ENCODE assay signal across 8 cellular contexts in the genomic region with DNA sequence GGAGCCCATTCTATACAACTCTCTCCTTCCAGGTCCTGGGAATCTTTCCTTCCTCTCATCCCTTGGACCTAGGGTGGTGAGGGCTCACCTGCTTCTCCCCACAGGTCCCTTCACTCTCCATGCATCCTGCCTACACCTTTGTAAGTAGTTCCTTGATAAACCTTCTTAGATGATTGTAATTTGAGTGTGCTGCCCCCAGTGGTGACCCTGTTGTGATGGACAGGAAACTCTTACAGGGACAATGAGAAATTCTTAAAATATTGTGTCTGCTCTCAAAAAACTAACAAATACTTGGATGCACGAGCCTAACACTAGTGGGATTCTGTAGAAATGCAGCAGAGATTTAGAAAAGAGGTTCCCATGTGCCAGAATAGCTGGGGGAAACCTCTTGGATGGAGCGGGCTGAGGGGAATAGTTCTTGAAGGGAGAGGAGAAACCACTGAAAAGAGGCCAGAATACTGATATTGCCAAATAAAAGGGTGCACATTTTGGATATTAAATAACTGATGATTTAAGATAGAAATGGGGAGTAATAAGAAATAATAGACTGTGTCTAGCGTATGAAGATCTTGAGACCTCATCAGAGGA. TPM values are rescaled to one million over a fixed set of nuclear protein-coding genes. Genes with fewer than 3 reads are reported as not detected.
DNase-seq lines count a peak whose midpoint lies in the region; ATAC-seq and TF ChIP-seq lines count a peak whose summit lies in the region.

No MANE protein-coding gene starts in this region.

- H3K4me3 ChIP-seq in WERI-Rb-1 (ENCODE audit: low read depth, low read length) (no peak overlapping the region), kidney epithelial cell (ENCODE audit: low read depth, low read length) (no peak overlapping the region), ascending aorta (no peak overlapping the region), aorta (ENCODE audit: low read length in 2 of 2) (no peak overlapping the region)

- ATAC-seq in HG02852 (IDR thresholded peaks at IDR 0.05; ENCODE audit: unreplicated experiment) (peak; percentile 51), aorta (ENCODE audit: low FRiP score) (no peak), omental fat pad (ENCODE audit: low FRiP score) (no peak)

- WGBS in aorta, 2 donors, result 67 to 68% methylated on average over 3 of the region's 3 CpGs

- H3K27me3 ChIP-seq in WERI-Rb-1 (ENCODE audit: insufficient read depth, low read depth, severe bottlenecking), result no peaks in the 10 kb centered on the region
- H3K27me3 ChIP-seq in kidney epithelial cell (ENCODE audit: control insufficient read depth, insufficient read depth, low read length), result no peaks in the 10 kb centered on the region
- H3K27me3 ChIP-seq in ascending aorta, result no peaks in the 10 kb centered on the region
- no peaks in the 10 kb centered on the region for H3K27me3 ChIP-seq in aorta (ENCODE audit: control insufficient read depth in 1 of 2, insufficient read depth in 2 of 2, low read length in 1 of 2)

- no peaks in the 10 kb centered on the region for H3K4me1 ChIP-seq in ascending aorta
- no peaks in the 10 kb centered on the region for H3K4me1 ChIP-seq in aorta (ENCODE audit: control insufficient read depth in 1 of 2, insufficient read depth in 2 of 2, low read length in 2 of 2)

- H3K9me3 ChIP-seq in WERI-Rb-1 (ENCODE audit: severe bottlenecking) (no peaks in the 10 kb centered on the region), ascending aorta (no peaks in the 10 kb centered on the region), aorta (ENCODE audit: control insufficient read depth, low read length) (no peaks in the 10 kb centered on the region)

- H3K36me3 ChIP-seq in WERI-Rb-1, result peaks cover 15% of the 10 kb centered on the region
- H3K36me3 ChIP-seq in kidney epithelial cell (ENCODE audit: control insufficient read depth, insufficient read depth, low read length), result no peaks in the 10 kb centered on the region
- H3K36me3 ChIP-seq in ascending aorta, result peaks cover 0 to 6% of the 10 kb centered on the region in 2 donors
- no peaks in the 10 kb centered on the region for H3K36me3 ChIP-seq in aorta (ENCODE audit: control insufficient read depth in 1 of 2, insufficient read depth in 2 of 2, low read length in 1 of 2)

- intact Hi-C loops in ascending aorta (cut with DNase I) (loop anchor here (10.0 kb wide), 1 partner anchor 635 kb away; a partner anchor contains a TSS), aorta (cut with DNase I) (loop anchor here in 1 of 2 donors (10.0 kb wide), 1 partner anchor 285 kb away; a partner anchor contains a TSS)

- DNase-seq in Daoy (ENCODE audit: low read depth) (peak; percentile 17), WERI-Rb-1 (peak; percentile 51), kidney epithelial cell (ENCODE audit: low read depth) (no peak), ascending aorta (ENCODE audit: low spot score in 2 of 2) (no peak), aorta (no peak), amygdala (lab: John Stamatoyannopoulos, UW) (no peak), omental fat pad (ENCODE audit: low spot score) (no peak)

- H3K27ac ChIP-seq in WERI-Rb-1 (no peak overlapping the region), ascending aorta (no peak overlapping the region), aorta (ENCODE audit: low read depth in 1 of 2, low read length in 2 of 2) (no peak overlapping the region)

- TF ChIP-seq CTCF in WERI-Rb-1 (IDR thresholded peaks at IDR 0.05; ENCODE audit: low read depth, low read length), result peak; percentile 45; the same call in 1 of the 2 replicates
- TF ChIP-seq CTCF in kidney epithelial cell (IDR thresholded peaks at IDR 0.05; ENCODE audit: insufficient read depth, low read length, poor library complexity, severe bottlenecking), result peak; percentile 43
- TF ChIP-seq CTCF in ascending aorta (IDR thresholded peaks at IDR 0.05), result peak in 1 of 3 experiments; percentile 23
- TF ChIP-seq CTCF in omental fat pad (IDR thresholded peaks at IDR 0.05), result no peak

RNA-seq across cellular contexts. Expression of a gene that starts 6.7 kb away (rescaled TPM):
- total RNA-seq in Daoy (2014; rRNA removed; shearing (Covaris generic)), result 10.7 and 12.8 TPM in 2 replicates
- total RNA-seq in kidney epithelial cell (9.4 and 11.2 TPM in 2 replicates), ascending aorta (1.7 TPM), aorta (10 to 100 TPM in 1 of 2 donors, 1 to 10 TPM in 1; 6.3 to 12.2 TPM), omental fat pad (10 to 100 TPM in 3 of 4 donors, 1 to 10 TPM in 1; 7.9 to 14.2 (median 11.4) TPM)
- polyA plus RNA-seq in aorta, result 1 to 10 TPM; 3.4 to 4.5 TPM

Comparison
In these comparisons a context has a peak if more than half of its experiments do, and no peak if none do; other contexts are left out.
1. DNase-seq: peak in Daoy (single experiment) and WERI-Rb-1 (single experiment); none in kidney epithelial cell (single experiment), ascending aorta (0 of 2), aorta (0 of 2), amygdala (0 of 56) and omental fat pad (single experiment).
2. CTCF ChIP-seq: peak in WERI-Rb-1 (single experiment) and kidney epithelial cell (single experiment); none in omental fat pad (0 of 3).